In genomic region chr9:504921-505821, GRCh38 we compare ENCODE assay signal across 8 cellular contexts. TPM values are rescaled to one million over a fixed set of nuclear protein-coding genes. Genes with fewer than 3 reads are reported as not detected.
DNase-seq lines count a peak whose midpoint lies in the region; ATAC-seq and TF ChIP-seq lines count a peak whose summit lies in the region.

No MANE protein-coding gene starts in this region.

- peaks cover 25% of the 10 kb centered on the region for H3K4me1 Mint-ChIP-seq in activated naive CD4-positive, alpha-beta T cell treated with anti-CD3 and anti-CD28 coated beads, Interleukin-2, amount 10 ng/mL, durations not matched to agents 7 days and 5 days

- no peaks in the 10 kb centered on the region for H3K9me3 Mint-ChIP-seq in activated naive CD4-positive, alpha-beta T cell treated with anti-CD3 and anti-CD28 coated beads, Interleukin-2, amount 10 ng/mL, durations not matched to agents 7 days and 5 days

- CTCF ChIA-PET in activated naive CD4-positive, alpha-beta T cell treated with anti-CD3 and anti-CD28 coated beads, Interleukin-2, amount 10 ng/mL, durations not matched to agents 7 days and 5 days (lab: Charles Lee), result interaction anchor here (1.2 to 2.0 kb wide), 2 partner anchors 9 to 35 kb away, joined by 4 to 6 read pairs; no protein-coding TSS in a partner anchor

- DNase-seq in activated naive CD4-positive, alpha-beta T cell treated with anti-CD3 and anti-CD28 coated beads, Interleukin-2, amount 10 ng/mL, durations not matched to agents 7 days and 5 days, result peak; percentile 38
- DNase-seq in Right ventricle myocardium superior (peak; percentile 65), osteoblast (ENCODE audit: insufficient read length, low spot score, missing footprints) (no peak), DMS153 (lab: John Stamatoyannopoulos, UW) (no peak)

- peak; percentile 30 for ATAC-seq in GM19397 (IDR thresholded peaks at IDR 0.05; ENCODE audit: unreplicated experiment)
- ATAC-seq in HG03469 (IDR thresholded peaks at IDR 0.05; ENCODE audit: unreplicated experiment), result peak; percentile 4
- peak; percentile 38 for ATAC-seq in Right ventricle myocardium superior (ENCODE audit: poor library complexity)
- ATAC-seq in GM18858 (IDR thresholded peaks at IDR 0.05; ENCODE audit: unreplicated experiment), result no peak

- TF ChIP-seq CTCF in osteoblast (IDR thresholded peaks at IDR 0.05; ENCODE audit: extremely low read depth, low read depth, low read length), result no peak

- H3K36me3 Mint-ChIP-seq in activated naive CD4-positive, alpha-beta T cell treated with anti-CD3 and anti-CD28 coated beads, Interleukin-2, amount 10 ng/mL, durations not matched to agents 7 days and 5 days, result peaks cover 8% of the 10 kb centered on the region

- no peak overlapping the region for H3K27ac Mint-ChIP-seq in activated naive CD4-positive, alpha-beta T cell treated with anti-CD3 and anti-CD28 coated beads, Interleukin-2, amount 10 ng/mL, durations not matched to agents 7 days and 5 days

- peak overlapping the region; percentile 85 to 100 (median 99) for H3K4me2 ChIP-seq in BLaER1 treated with 17β-estradiol and CSF1 and Interleukin-3, amounts not matched to agents 10 nM and 100 nM
- H3K4me2 ChIP-seq in osteoblast (ENCODE audit: insufficient read depth, low read length), result peak overlapping the region; percentile 43

- peak overlapping the region; percentile 68 to 90 (median 78) for H3K4me3 ChIP-seq in BLaER1 treated with 17β-estradiol and CSF1 and Interleukin-3, amounts not matched to agents 10 nM and 100 nM
- no peak overlapping the region for H3K4me3 ChIP-seq in osteoblast (ENCODE audit: insufficient read depth, low read length)

- peak overlapping the region; percentile 67 for H3K4me3 Mint-ChIP-seq in activated naive CD4-positive, alpha-beta T cell treated with anti-CD3 and anti-CD28 coated beads, Interleukin-2, amount 10 ng/mL, durations not matched to agents 7 days and 5 days

- H3K27me3 Mint-ChIP-seq in activated naive CD4-positive, alpha-beta T cell treated with anti-CD3 and anti-CD28 coated beads, Interleukin-2, amount 10 ng/mL, durations not matched to agents 7 days and 5 days, result peaks cover 27% of the 10 kb centered on the region

- H3K4me1 ChIP-seq in BLaER1 treated with 17β-estradiol and CSF1 and Interleukin-3, amounts not matched to agents 10 nM and 100 nM, result peaks cover 0 to 16% (median 12%) of the 10 kb centered on the region in 10 experiments; a peak in 17 of 20 replicates
- peaks cover 3% of the 10 kb centered on the region for H3K4me1 ChIP-seq in osteoblast (ENCODE audit: insufficient read depth, low read length)

- no peaks in the 10 kb centered on the region for H3K36me3 ChIP-seq in BLaER1 treated with 17β-estradiol and CSF1 and Interleukin-3, amounts not matched to agents 10 nM and 100 nM
- H3K36me3 ChIP-seq in osteoblast (ENCODE audit: insufficient read depth, low read length), result no peaks in the 10 kb centered on the region

- H3K27ac ChIP-seq in BLaER1 treated with 17β-estradiol and CSF1 and Interleukin-3, amounts not matched to agents 10 nM and 100 nM, result no peak overlapping the region
- H3K27ac ChIP-seq in osteoblast (ENCODE audit: low read depth, low read length), result no peak overlapping the region

- no peak overlapping the region for H2AFZ ChIP-seq in osteoblast (ENCODE audit: low read length)

- intact Hi-C loops in Right ventricle myocardium superior (cut with DNase I), result no loop called here

- H3K79me2 ChIP-seq in osteoblast (ENCODE audit: insufficient read depth, low read length), result no peaks in the 10 kb centered on the region

- H4K20me1 ChIP-seq in BLaER1 treated with 17β-estradiol and CSF1 and Interleukin-3, amounts not matched to agents 10 nM and 100 nM, result peaks cover 0 to 4% (median 0%) of the 10 kb centered on the region in 11 experiments; a peak in 3 of 22 replicates
- H4K20me1 ChIP-seq in osteoblast (ENCODE audit: insufficient read depth, low read length), result no peaks in the 10 kb centered on the region

- peak overlapping the region; percentile 28 to 72 (median 63); a peak in 21 of 22 replicates for H3K9ac ChIP-seq in BLaER1 treated with 17β-estradiol and CSF1 and Interleukin-3, amounts not matched to agents 10 nM and 100 nM

- H3K27me3 ChIP-seq in BLaER1 treated with 17β-estradiol and CSF1 and Interleukin-3, amounts not matched to agents 10 nM and 100 nM, result peaks cover 42 to 48% (median 44%) of the 10 kb centered on the region in 11 experiments
- H3K27me3 ChIP-seq in osteoblast (ENCODE audit: insufficient read depth, low read length), result peaks cover 27% of the 10 kb centered on the region

- H3K9me3 ChIP-seq in BLaER1 treated with 17β-estradiol and CSF1 and Interleukin-3, amounts not matched to agents 10 nM and 100 nM (replicated peaks in 1 of 11), result no peaks in the 10 kb centered on the region
- no peaks in the 10 kb centered on the region for H3K9me3 ChIP-seq in osteoblast (ENCODE audit: low read depth, low read length)

RNA-seq across cellular contexts. Expression of gene KANK1, which starts 0.7 kb away (rescaled TPM):
- total RNA-seq in Right ventricle myocardium superior, result 153 TPM
- 25.0 and 28.6 TPM in 2 replicates for total RNA-seq in osteoblast

Comparison
In these comparisons a context has a peak if more than half of its experiments do, and no peak if none do; other contexts are left out.
1. DNase-seq: peak in activated naive CD4-positive, alpha-beta T cell treated with anti-CD3 and anti-CD28 coated beads, Interleukin-2, amount 10 ng/mL, durations not matched to agents 7 days and 5 days (single experiment) and Right ventricle myocardium superior (single experiment); none in osteoblast (single experiment) and DMS153 (single experiment).